ENCODE assay signal across 1 cellular context in genomic region chr3:29170894-29171582, GRCh38.
TF ChIP-seq lines count a peak whose summit lies in the region.

No MANE protein-coding gene starts in this region.

TF ChIP-seq in H1, 55 proteins besides CTCF, POLR2A, EP300 and RAD21 (continued from another document):
- no peak for TF ChIP-seq GABPA (IDR thresholded peaks at IDR 0.05; ENCODE audit: borderline replicate concordance, insufficient read depth, low read length)
- TF ChIP-seq KDM5A (IDR thresholded peaks at IDR 0.05; ENCODE audit: low read length): no peak
- no peak for TF ChIP-seq CHD2 (IDR thresholded peaks at IDR 0.05; ENCODE audit: low read length)
- TF ChIP-seq KDM4A (IDR thresholded peaks at IDR 0.05; ENCODE audit: low read depth, low read length, severe bottlenecking): no peak
- no peak for TF ChIP-seq SIX5 (IDR thresholded peaks at IDR 0.05; ENCODE audit: low read depth, low read length)
TF ChIP-seq in H1: peak in this region for 0.
